In the genomic region with DNA sequence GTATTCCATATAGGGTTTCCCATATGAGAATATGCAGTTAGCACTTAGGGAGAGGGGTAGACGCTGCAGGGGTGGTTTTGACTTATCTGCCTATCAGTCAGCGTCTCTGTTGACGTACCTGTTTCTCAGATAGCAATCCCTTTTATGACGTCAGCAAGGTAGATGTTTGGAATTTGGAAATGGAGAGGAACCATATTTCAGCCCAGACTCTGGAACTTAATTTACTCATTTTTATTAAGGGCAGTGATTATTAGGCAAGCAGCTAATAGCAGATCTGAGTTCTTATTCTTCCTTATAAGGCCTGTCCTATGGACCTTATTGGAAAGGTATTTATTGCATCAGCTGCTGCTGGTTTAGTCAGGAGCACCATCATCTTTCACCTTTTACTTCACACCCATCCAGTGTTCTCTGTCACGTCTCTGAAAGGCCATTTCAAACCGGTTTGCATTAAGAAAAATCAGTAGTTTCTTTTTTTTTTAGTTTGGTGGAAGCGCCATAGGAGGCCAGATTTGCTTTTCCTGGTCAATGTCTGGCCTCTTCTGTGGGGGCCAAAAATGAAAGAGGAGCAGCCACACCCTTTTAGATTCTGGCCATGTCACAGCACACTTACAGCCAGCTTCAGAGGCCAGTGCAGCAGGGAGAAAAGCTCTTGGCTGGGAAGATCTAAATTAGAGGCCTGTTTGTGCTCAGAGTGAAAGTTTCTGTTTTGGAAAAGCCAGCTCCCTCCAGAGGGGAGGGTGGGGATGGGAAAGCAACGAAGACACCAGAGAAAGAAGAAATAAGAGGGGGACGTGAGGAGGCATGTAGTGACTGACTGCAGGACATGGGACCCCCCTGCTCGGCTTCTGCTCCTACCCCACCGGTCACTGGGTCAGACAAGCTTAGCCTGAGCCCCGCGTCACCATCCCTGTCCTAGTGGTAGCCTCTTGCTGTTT, we compare ENCODE assay signal across 12 cellular contexts.
DNase-seq lines count a peak whose midpoint lies in the region; ATAC-seq and TF ChIP-seq lines count a peak whose summit lies in the region.
"Had no signal": no experiment of that assay in that cellular context is flagged by ENCODE, and none has a peak within 500 bp of the region (broad histone marks: within the 10 kb centered on the region; RNA-seq: fewer than 3 reads in every experiment).

No MANE protein-coding gene starts in this region.

- H3K36me3 ChIP-seq in esophagus (ENCODE audit: control insufficient read depth in 2 of 2, insufficient read depth in 2 of 2, low read length in 1 of 2) (peaks cover 0 to 2% of the 10 kb centered on the region in 2 donors), muscle layer of duodenum (ENCODE audit: control insufficient read depth in 1 of 2, insufficient read depth in 2 of 2, low read length in 2 of 2) (no peaks in the 10 kb centered on the region), vagina (no peaks in the 10 kb centered on the region), thyroid gland (peaks cover 0 to 4% of the 10 kb centered on the region in 2 donors)

- intact Hi-C loops in vagina (cut with DNase I) (no loop called here), thyroid gland (cut with DNase I) (no loop called here)

- no peak overlapping the region for H3K4me3 Mint-ChIP-seq in activated naive CD8-positive, alpha-beta T cell treated with anti-CD3 and anti-CD28 coated beads for 36 hours
- H3K4me3 Mint-ChIP-seq in activated naive CD8-positive, alpha-beta T cell treated with anti-CD3 and anti-CD28 coated beads, Interleukin-2, amount 50 U/mL, for 24 hours: no peak overlapping the region

- H3K36me3 Mint-ChIP-seq in activated naive CD8-positive, alpha-beta T cell treated with anti-CD3 and anti-CD28 coated beads for 36 hours: peaks cover 35% of the 10 kb centered on the region
- H3K36me3 Mint-ChIP-seq in activated naive CD8-positive, alpha-beta T cell treated with anti-CD3 and anti-CD28 coated beads, Interleukin-2, amount 50 U/mL, for 24 hours (ENCODE audit: low read depth): peaks cover 10% of the 10 kb centered on the region

- H3K9me3 Mint-ChIP-seq in activated naive CD8-positive, alpha-beta T cell treated with anti-CD3 and anti-CD28 coated beads for 36 hours: peaks cover 13% of the 10 kb centered on the region
- peaks cover 6% of the 10 kb centered on the region for H3K9me3 Mint-ChIP-seq in activated naive CD8-positive, alpha-beta T cell treated with anti-CD3 and anti-CD28 coated beads, Interleukin-2, amount 50 U/mL, for 24 hours

- TF ChIP-seq CTCF in vagina (IDR thresholded peaks at IDR 0.05) (no peak), thyroid gland (IDR thresholded peaks at IDR 0.05) (no peak)

- no peak for TF ChIP-seq POLR2A in vagina (IDR thresholded peaks at IDR 0.05)
- TF ChIP-seq POLR2A in thyroid gland (IDR thresholded peaks at IDR 0.05): no peak

- DNase-seq in activated naive CD8-positive, alpha-beta T cell treated with anti-CD3 and anti-CD28 coated beads for 36 hours: no peak
- no peak for DNase-seq in activated naive CD8-positive, alpha-beta T cell treated with anti-CD3 and anti-CD28 coated beads, Interleukin-2, amount 50 U/mL, for 24 hours
- no peak for DNase-seq in vagina (ENCODE audit: extremely low spot score in 2 of 2)
- no peak for DNase-seq in SHP77 treated with DMSO at 0.1 percent for 48 hours (lab: John Stamatoyannopoulos, UW)
- no peak for DNase-seq in thyroid gland
- no peak for DNase-seq in NCI-H82 treated with DMSO at 0.1 percent for 48 hours (lab: John Stamatoyannopoulos, UW; ENCODE audit: unreplicated experiment)
- DNase-seq: DND-41; kidney glomerular epithelial cell; NCI-H2107; stimulated activated naive CD4-positive, alpha-beta T cell treated with Interleukin-2 at 50 U/mL for 16 hours had no signal

- no peak overlapping the region for H3K4me3 ChIP-seq in esophagus (ENCODE audit: low read depth in 1 of 2, low read length in 2 of 2)
- no peak overlapping the region for H3K4me3 ChIP-seq in muscle layer of duodenum (ENCODE audit: low read depth in 1 of 2, low read length in 2 of 2)
- no peak overlapping the region for H3K4me3 ChIP-seq in vagina
- no peak overlapping the region for H3K4me3 ChIP-seq in thyroid gland (replicated peaks in 1 of 3)

- H3K4me1 Mint-ChIP-seq in activated naive CD8-positive, alpha-beta T cell treated with anti-CD3 and anti-CD28 coated beads for 36 hours: peaks cover 35% of the 10 kb centered on the region
- H3K4me1 Mint-ChIP-seq in activated naive CD8-positive, alpha-beta T cell treated with anti-CD3 and anti-CD28 coated beads, Interleukin-2, amount 50 U/mL, for 24 hours: peaks cover 29% of the 10 kb centered on the region

- H3K27ac Mint-ChIP-seq in activated naive CD8-positive, alpha-beta T cell treated with anti-CD3 and anti-CD28 coated beads for 36 hours: peak overlapping the region; percentile 10
- no peak overlapping the region for H3K27ac Mint-ChIP-seq in activated naive CD8-positive, alpha-beta T cell treated with anti-CD3 and anti-CD28 coated beads, Interleukin-2, amount 50 U/mL, for 24 hours

- H3K9me3 ChIP-seq in esophagus (ENCODE audit: control insufficient read depth in 2 of 2, insufficient read depth in 1 of 2, low read depth in 1 of 2, low read length in 1 of 2) (no peaks in the 10 kb centered on the region), muscle layer of duodenum (ENCODE audit: control insufficient read depth in 1 of 2, low read length in 2 of 2) (no peaks in the 10 kb centered on the region), vagina (no peaks in the 10 kb centered on the region), thyroid gland (no peaks in the 10 kb centered on the region)

- ATAC-seq in activated naive CD8-positive, alpha-beta T cell treated with anti-CD3 and anti-CD28 coated beads, Interleukin-2, amount 50 U/mL, for 24 hours: no peak

- H3K27me3 Mint-ChIP-seq in activated naive CD8-positive, alpha-beta T cell treated with anti-CD3 and anti-CD28 coated beads for 36 hours: no peaks in the 10 kb centered on the region
- H3K27me3 Mint-ChIP-seq in activated naive CD8-positive, alpha-beta T cell treated with anti-CD3 and anti-CD28 coated beads, Interleukin-2, amount 50 U/mL, for 24 hours: no peaks in the 10 kb centered on the region

- 75 to 79% methylated on average over 13 of the region's 13 CpGs for WGBS in esophagus, 2 donors
- WGBS in thyroid gland, 2 donors: 87 to 89% methylated on average over 13 of the region's 13 CpGs

- H3K27me3 ChIP-seq in esophagus (ENCODE audit: control insufficient read depth in 1 of 2, insufficient read depth in 2 of 2, low read length in 2 of 2) (no peaks in the 10 kb centered on the region), muscle layer of duodenum (ENCODE audit: low read depth, low read length) (no peaks in the 10 kb centered on the region), vagina (no peaks in the 10 kb centered on the region), thyroid gland (no peaks in the 10 kb centered on the region)

- H3K4me1 ChIP-seq in esophagus (ENCODE audit: control insufficient read depth in 2 of 2, insufficient read depth in 2 of 2, low read length in 1 of 2): peaks cover 5 to 6% of the 10 kb centered on the region in 2 donors
- peaks cover 15 to 28% of the 10 kb centered on the region in 2 donors for H3K4me1 ChIP-seq in muscle layer of duodenum (ENCODE audit: control insufficient read depth in 1 of 2, insufficient read depth in 2 of 2, low read length in 2 of 2)
- H3K4me1 ChIP-seq in vagina: peaks cover 51% of the 10 kb centered on the region
- peaks cover 8 to 15% of the 10 kb centered on the region in 2 donors for H3K4me1 ChIP-seq in thyroid gland

- H3K27ac ChIP-seq in esophagus (ENCODE audit: low read depth in 2 of 2, low read length in 1 of 2) (peak overlapping the region; percentile 46 to 52), muscle layer of duodenum (ENCODE audit: low read length) (peak overlapping the region; percentile 70), vagina (peak overlapping the region; percentile 73), thyroid gland (peak overlapping the region in 1 of 3 donors; percentile 21)
